18 cellular contexts compared by ENCODE assay signal in the genomic region with DNA sequence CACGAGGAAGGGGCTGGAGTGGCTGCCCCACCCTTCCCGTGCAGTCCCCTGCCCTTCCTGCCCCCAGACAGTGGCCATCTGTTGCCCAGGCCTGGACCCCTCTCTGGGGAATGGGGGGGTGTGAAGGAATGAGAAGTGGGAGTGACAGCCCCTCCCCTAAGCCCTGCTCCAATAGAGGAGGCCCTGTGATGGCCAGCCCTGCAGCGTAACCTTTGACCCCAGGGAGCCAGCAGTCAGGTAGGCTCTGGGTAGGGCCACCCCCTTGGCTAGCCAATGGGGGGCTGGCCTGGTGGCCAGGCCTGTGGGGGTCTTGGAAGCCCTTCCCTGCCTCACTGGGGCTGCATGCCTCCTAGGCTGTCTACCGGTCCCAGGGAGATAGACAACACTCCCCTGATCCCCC. TPM values are rescaled to one million over a fixed set of nuclear protein-coding genes. Genes with fewer than 3 reads are reported as not detected.
DNase-seq lines count a peak whose midpoint lies in the region; ATAC-seq and TF ChIP-seq lines count a peak whose summit lies in the region.
"Had no signal": no experiment of that assay in that cellular context is flagged by ENCODE, and none has a peak within 500 bp of the region (broad histone marks: within the 10 kb centered on the region; RNA-seq: fewer than 3 reads in every experiment).

No MANE protein-coding gene starts in this region.

- ATAC-seq in mucosa of descending colon: peak; percentile 7
- no peak for ATAC-seq in stimulated activated naive CD8-positive, alpha-beta T cell treated with anti-CD3 and anti-CD28 coated beads, Interleukin-15, Interleukin-2, amounts not matched to agents 100 U/mL and 50 U/mL, for 24 hours
- ATAC-seq: GM12878 had no signal

- H3K9me3 ChIP-seq in NT2/D1 (ENCODE audit: insufficient read depth, low read length) (no peaks in the 10 kb centered on the region), mucosa of descending colon (no peaks in the 10 kb centered on the region)
- H3K9me3 ChIP-seq: HAP-1 had no signal

- DNase-seq in NT2/D1 (ENCODE audit: low read depth, low spot score): no peak
- no peak for DNase-seq in dorsolateral prefrontal cortex
- no peak for DNase-seq in mucosa of descending colon
- no peak for DNase-seq in GDM1 (lab: John Stamatoyannopoulos, UW)
- no peak for DNase-seq in NCI-H1436 treated with DMSO at 0.1 percent for 48 hours (lab: John Stamatoyannopoulos, UW)
- no peak for DNase-seq in stimulated activated naive CD8-positive, alpha-beta T cell treated with anti-CD3 and anti-CD28 coated beads, Interleukin-15, Interleukin-2, amounts not matched to agents 100 U/mL and 50 U/mL, for 24 hours
- DNase-seq: ACHN; C1 segment of cervical spinal cord; Calu3; CD4-positive, alpha-beta T cell; DMS 273 treated with DMSO at 0.1 percent for 48 hours; GOT3 had no signal

- TF ChIP-seq CTCF in dorsolateral prefrontal cortex (IDR thresholded peaks at IDR 0.05 in 54 of 56, conservative IDR thresholded peaks at IDR 0.05 in 2 of 56; ENCODE audit: low read depth in 1 of 56, partially characterized antibody in 56 of 56) (no peak), mucosa of descending colon (IDR thresholded peaks at IDR 0.05) (no peak)

- H3K27me3 ChIP-seq in NT2/D1 (ENCODE audit: insufficient read depth, insufficient read length): peaks cover 68% of the 10 kb centered on the region
- no peaks in the 10 kb centered on the region for H3K27me3 ChIP-seq in dorsolateral prefrontal cortex

- H3K27ac ChIP-seq in dorsolateral prefrontal cortex (peak overlapping the region in 56 of 59 donors; percentile 1 to 96 (median 78)), temporal lobe (ENCODE audit: low read depth, low read length) (peak overlapping the region; percentile 81)

- H3K4me3 ChIP-seq in NT2/D1 (ENCODE audit: insufficient read length, low read depth) (no peak overlapping the region), dorsolateral prefrontal cortex (no peak overlapping the region), mucosa of descending colon (no peak overlapping the region)
- H3K4me3 ChIP-seq: GM12878, HAP-1 had no signal

- H3K36me3 ChIP-seq in NT2/D1 (ENCODE audit: insufficient read depth, insufficient read length, low read length) (no peaks in the 10 kb centered on the region), mucosa of descending colon (ENCODE audit: low read depth) (no peaks in the 10 kb centered on the region)
- H3K36me3 ChIP-seq: HAP-1 had no signal

- H3K4me1 ChIP-seq in NT2/D1 (ENCODE audit: insufficient read depth, insufficient read length) (peaks cover 11% of the 10 kb centered on the region), mucosa of descending colon (ENCODE audit: low read depth) (no peaks in the 10 kb centered on the region)
- H3K4me1 ChIP-seq: HAP-1 had no signal

- peak overlapping the region; percentile 52 for H3K9ac ChIP-seq in NT2/D1 (ENCODE audit: insufficient read length, low read depth)

- intact Hi-C loops in dorsolateral prefrontal cortex (cut with DNase I) (no loop called here), mucosa of descending colon (cut with DNase I, micrococcal nuclease) (no loop called here)

RNA-seq across cellular contexts. Expression of a gene that starts 6.6 kb away (rescaled TPM):
- total RNA-seq in dorsolateral prefrontal cortex (10 to 100 TPM in 101 of 120 experiments, 1 to 10 TPM in 19; 5.1 to 24.0 (median 13.6) TPM), mucosa of descending colon (1 to 10 TPM in 1 of 3 donors, under 1 TPM in 2; 0.31 to 8.9 (median 0.38) TPM), temporal lobe (7.6 TPM)
- total RNA-seq: A172; CD4-positive, alpha-beta T cell; Daoy; GM12878; HT1080 had no signal

RNA-seq across cellular contexts. Expression of a gene that starts 56.1 kb away (rescaled TPM):
- total RNA-seq in dorsolateral prefrontal cortex (100 to 1,000 TPM in 104 of 120 experiments, 10 to 100 TPM in 16; 68.7 to 167 (median 128) TPM), mucosa of descending colon (10 to 100 TPM; 60.1 to 70.3 (median 64.1) TPM), temporal lobe (34.9 TPM)
